ENCODE assay signal across 1 cellular context in genomic region chr19:55373993-55374757, GRCh38.
A peak's percentile ranks its signal among the peaks of the same experiment; 100 is the strongest.
TF ChIP-seq lines count a peak whose summit lies in the region.

No MANE protein-coding gene starts in this region.

TF ChIP-seq in GM23338, 12 proteins besides CTCF, POLR2A, EP300 and RAD21:
- peak; percentile 19; the same call in 1 of the 2 replicates for TF ChIP-seq ETS1 (IDR thresholded peaks at IDR 0.05)
- no peak for TF ChIP-seq EZH2phosphoT487 (IDR thresholded peaks at IDR 0.05; ENCODE audit: unreplicated experiment)
